Comparison of ENCODE assay signal across 8 cellular contexts in the genomic region with DNA sequence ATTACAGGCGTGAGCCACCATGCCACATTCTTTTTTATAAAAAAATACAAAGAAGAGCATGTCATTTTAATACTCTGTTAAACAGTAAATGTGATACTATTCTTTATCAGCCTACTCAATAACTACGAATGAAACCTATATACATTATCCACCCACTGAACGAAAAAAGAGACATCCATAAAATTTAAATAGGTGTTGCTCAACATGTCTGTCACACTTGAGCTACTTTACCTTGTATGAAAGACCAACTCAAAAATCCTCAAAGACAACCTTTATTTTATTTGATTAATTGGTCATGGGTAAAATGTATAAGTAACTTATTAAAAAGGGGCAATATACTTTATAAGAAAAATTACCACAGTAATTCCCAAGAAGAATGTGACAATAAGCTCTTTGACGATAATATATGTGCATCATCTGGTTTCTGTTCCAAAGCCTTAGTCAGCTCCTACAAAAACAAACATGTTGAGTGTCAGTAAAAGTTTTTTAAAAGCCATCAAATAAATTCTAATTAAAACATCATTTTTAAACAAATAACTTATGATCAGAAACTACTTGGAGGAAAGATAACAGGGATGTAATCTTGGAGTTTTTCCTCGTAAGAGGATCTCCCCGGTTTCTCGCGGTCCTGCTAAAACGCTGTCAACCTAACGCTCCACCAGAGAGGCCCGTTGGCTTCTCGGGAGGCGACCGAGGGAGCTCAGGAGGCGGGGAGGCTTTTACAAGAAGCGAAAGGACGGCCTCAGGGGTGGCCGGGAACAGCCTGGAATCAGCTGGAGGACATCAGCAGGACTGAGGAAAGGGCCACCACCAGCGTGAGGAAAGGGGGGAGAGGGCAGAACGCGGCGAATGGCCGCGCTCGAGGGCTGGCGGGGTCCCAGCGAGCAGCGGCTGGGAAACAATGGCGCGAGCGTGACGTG. TPM values are rescaled to one million over a fixed set of nuclear protein-coding genes. Genes with fewer than 3 reads are reported as not detected.
A peak's percentile ranks its signal among the peaks of the same experiment; 100 is the strongest.
DNase-seq lines count a peak whose midpoint lies in the region; ATAC-seq and TF ChIP-seq lines count a peak whose summit lies in the region.

No MANE protein-coding gene starts in this region.

- CTCF ChIA-PET in activated B cell treated with CpG ODN at 0.5 μM for 24 hours (lab: Charles Lee): no interaction called here

- H3K27ac Mint-ChIP-seq in activated B cell treated with CpG ODN at 0.5 μM for 24 hours: no peak overlapping the region

- H3K4me1 Mint-ChIP-seq in activated B cell treated with CpG ODN at 0.5 μM for 24 hours: peaks cover 7% of the 10 kb centered on the region

- intact Hi-C loops in activated B cell treated with CpG ODN at 0.5 μM for 24 hours (cut with micrococcal nuclease): no loop called here

- peak overlapping the region; percentile 92 for H3K4me3 Mint-ChIP-seq in activated B cell treated with CpG ODN at 0.5 μM for 24 hours

- POLR2A ChIA-PET in activated B cell treated with CpG ODN at 0.5 μM for 24 hours (lab: Charles Lee): interaction anchor here (0.6 kb wide), 1 partner anchor 221 kb away, joined by 3 read pairs; no protein-coding TSS in a partner anchor

- peak; percentile 48 for DNase-seq in AG08396 (ENCODE audit: low spot score)
- peak; percentile 41 for DNase-seq in NCI-H1694 (lab: John Stamatoyannopoulos, UW)
- DNase-seq in activated B cell treated with CpG ODN at 0.5 μM for 24 hours: peak; percentile 26
- peak; percentile 85 for DNase-seq in islet precursor cell
- no peak for DNase-seq in 8988T

- TF ChIP-seq CTCF in activated B cell treated with CpG ODN at 0.5 μM for 24 hours (IDR thresholded peaks at IDR 0.05): no peak

- ATAC-seq in GM19351 (IDR thresholded peaks at IDR 0.05; ENCODE audit: unreplicated experiment): peak; percentile 74
- ATAC-seq in activated B cell treated with CpG ODN at 0.5 μM for 24 hours (ENCODE audit: low read depth): peak; percentile 71

- peaks cover 4% of the 10 kb centered on the region for H3K27me3 Mint-ChIP-seq in activated B cell treated with CpG ODN at 0.5 μM for 24 hours

- H3K36me3 Mint-ChIP-seq in activated B cell treated with CpG ODN at 0.5 μM for 24 hours (ENCODE audit: low read depth): no peaks in the 10 kb centered on the region

- peak overlapping the region; percentile 89 for H3K27ac ChIP-seq in cingulate gyrus (ENCODE audit: low read depth, low read length)
- peak overlapping the region; percentile 74 to 95 (median 88) for H3K27ac ChIP-seq in skin epidermis

- peak overlapping the region; percentile 45 to 63 (median 55) for H3K4me3 ChIP-seq in skin epidermis

- H3K9me3 Mint-ChIP-seq in activated B cell treated with CpG ODN at 0.5 μM for 24 hours: no peaks in the 10 kb centered on the region

RNA-seq across cellular contexts. Expression of a gene that starts 13.5 kb away (rescaled TPM):
- total RNA-seq in activated B cell treated with CpG ODN at 0.5 μM for 24 hours: not detected in 2 replicates

RNA-seq across cellular contexts. Expression of a gene that starts 36.8 kb away (rescaled TPM):
- total RNA-seq in activated B cell treated with CpG ODN at 0.5 μM for 24 hours: 59.9 and 60.1 TPM in 2 replicates
